8 cellular contexts compared by ENCODE assay signal in genomic region chr16:4253012-4253393, GRCh38. TPM values are rescaled to one million over a fixed set of nuclear protein-coding genes. Genes with fewer than 3 reads are reported as not detected.
DNase-seq lines count a peak whose midpoint lies in the region; ATAC-seq and TF ChIP-seq lines count a peak whose summit lies in the region.
"Not testable (repeated sequence)": the region's sequence is repeated elsewhere in the genome, so short reads cannot be mapped to it uniquely, and the experiment has no call there.

No MANE protein-coding gene starts in this region.

- not testable (repeated sequence) for H3K27me3 ChIP-seq in AG04450 (ENCODE audit: control insufficient read depth, insufficient read depth, low read length); iPS-15b (ENCODE audit: control insufficient read depth, insufficient read depth, low read length); spleen (replicated peaks in 1 of 7)

- H3K4me3 ChIP-seq in AG04450 (ENCODE audit: low read depth, low read length) (peak overlapping the region; percentile 67), HEK293 (ENCODE audit: low read depth, low read length) (peak overlapping the region; percentile 52), SK-N-MC (peak overlapping the region; percentile 91), iPS-15b (ENCODE audit: low read depth, low read length) (peak overlapping the region; percentile 70), spleen (peak overlapping the region; percentile 50 to 85 (median 56))

- POLR2A ChIA-PET in AG04450 (lab: Yijun Ruan, JAX) = interaction anchor here (0.6 to 1.9 kb wide), 12 partner anchors 8 to 314 kb away, joined by 3 to 15 read pairs (median 4); no protein-coding TSS in a partner anchor
- POLR2A ChIA-PET in HEK293 (lab: Yijun Ruan, JAX) = interaction anchor here (1.0 to 2.7 kb wide), 12 partner anchors 8 to 852 kb away, joined by 3 to 45 read pairs (median 6); partner anchors contain the start of genes GLIS2, TFAP4, ZNF174 and ZSCAN32
- POLR2A ChIA-PET in activated naive CD8-positive, alpha-beta T cell treated with anti-CD3 and anti-CD28 coated beads, Interleukin-2, amount 10 ng/mL, durations not matched to agents 7 days and 5 days (lab: Charles Lee) = interaction anchor here (0.7 to 3.3 kb wide), 9 partner anchors 17 to 1118 kb away, joined by 3 to 36 read pairs (median 3); partner anchors contain the start of genes CREBBP, TFAP4 and ZNF213
- POLR2A ChIA-PET in naive thymus-derived CD8-positive, alpha-beta T cell (lab: Charles Lee) = interaction anchor here (0.6 to 6.9 kb wide), 12 partner anchors 19 to 641 kb away, joined by 3 to 98 read pairs (median 4); partner anchors contain the start of genes ADCY9, SLX4 and TFAP4

- not testable (repeated sequence) for TF ChIP-seq CTCF in AG04450 (IDR thresholded peaks at IDR 0.05; ENCODE audit: low read depth, low read length); HEK293 (tag by site-specific recombination; IDR thresholded peaks at IDR 0.05); spleen (IDR thresholded peaks at IDR 0.05 in 8 of 11, conservative IDR thresholded peaks at IDR 0.05 in 3 of 11)

- H3K4me3 Mint-ChIP-seq in activated naive CD8-positive, alpha-beta T cell treated with anti-CD3 and anti-CD28 coated beads, Interleukin-2, amount 10 ng/mL, durations not matched to agents 7 days and 5 days = peak overlapping the region; percentile 99
- peak overlapping the region; percentile 92 to 93 for H3K4me3 Mint-ChIP-seq in effector memory CD8-positive, alpha-beta T cell
- H3K4me3 Mint-ChIP-seq in naive thymus-derived CD8-positive, alpha-beta T cell = peak overlapping the region; percentile 91 to 97 (median 95)

- H3K4me1 ChIP-seq in HEK293 (ENCODE audit: control insufficient read depth, insufficient read depth, low read length); iPS-15b (ENCODE audit: control insufficient read depth, insufficient read depth, low read length): not testable (repeated sequence)
- H3K4me1 ChIP-seq in spleen = peaks cover 0 to 23% (median 12%) of the 10 kb centered on the region in 6 donors

- H3K27ac ChIP-seq in AG04450 (ENCODE audit: low read depth, low read length) (peak overlapping the region; percentile 86), HEK293 (ENCODE audit: extremely low read depth, low read depth, low read length) (peak overlapping the region; percentile 73; the same call in 1 of the 2 replicates), SK-N-MC (peak overlapping the region; percentile 66), spleen (peak overlapping the region; percentile 85 to 95 (median 92))

- H3K36me3 Mint-ChIP-seq in activated naive CD8-positive, alpha-beta T cell treated with anti-CD3 and anti-CD28 coated beads, Interleukin-2, amount 10 ng/mL, durations not matched to agents 7 days and 5 days = not testable (repeated sequence)
- H3K36me3 Mint-ChIP-seq in effector memory CD8-positive, alpha-beta T cell (ENCODE audit: insufficient read depth) = peaks cover 13% of the 10 kb centered on the region
- H3K36me3 Mint-ChIP-seq in naive thymus-derived CD8-positive, alpha-beta T cell = peaks cover 0 to 13% (median 0%) of the 10 kb centered on the region in 3 donors

- WGBS in spleen, 5 donors = 60 to 73% (median 62%) methylated on average over 19 to 23 of the region's 23 CpGs

- not testable (repeated sequence) for TF ChIP-seq POLR2A in spleen (IDR thresholded peaks at IDR 0.05)

- intact Hi-C loops in spleen (cut with DNase I; ENCODE audit: low total_unique reads) = loop anchor here (10.0 kb wide), 1 partner anchor 58 kb away; no protein-coding TSS in a partner anchor

- H3K4me1 Mint-ChIP-seq in activated naive CD8-positive, alpha-beta T cell treated with anti-CD3 and anti-CD28 coated beads, Interleukin-2, amount 10 ng/mL, durations not matched to agents 7 days and 5 days; effector memory CD8-positive, alpha-beta T cell (ENCODE audit: low read depth in 2 of 2): not testable (repeated sequence)
- peaks cover 3 to 18% (median 7%) of the 10 kb centered on the region in 4 donors for H3K4me1 Mint-ChIP-seq in naive thymus-derived CD8-positive, alpha-beta T cell

- H3K27me3 Mint-ChIP-seq in activated naive CD8-positive, alpha-beta T cell treated with anti-CD3 and anti-CD28 coated beads, Interleukin-2, amount 10 ng/mL, durations not matched to agents 7 days and 5 days; effector memory CD8-positive, alpha-beta T cell; naive thymus-derived CD8-positive, alpha-beta T cell: not testable (repeated sequence)

- ATAC-seq in activated naive CD8-positive, alpha-beta T cell treated with anti-CD3 and anti-CD28 coated beads, Interleukin-2, amount 10 ng/mL, durations not matched to agents 7 days and 5 days (ENCODE audit: low read depth); effector memory CD8-positive, alpha-beta T cell (replicated peaks); naive thymus-derived CD8-positive, alpha-beta T cell: not testable (repeated sequence)

- DNase-seq in AG04450 (ENCODE audit: low read depth, low spot score); SK-N-MC (ENCODE audit: low read depth, low spot score); activated naive CD8-positive, alpha-beta T cell treated with anti-CD3 and anti-CD28 coated beads, Interleukin-2, amount 10 ng/mL, durations not matched to agents 7 days and 5 days; effector memory CD8-positive, alpha-beta T cell; naive thymus-derived CD8-positive, alpha-beta T cell; spleen: not testable (repeated sequence)

- H3K27ac Mint-ChIP-seq in activated naive CD8-positive, alpha-beta T cell treated with anti-CD3 and anti-CD28 coated beads, Interleukin-2, amount 10 ng/mL, durations not matched to agents 7 days and 5 days = peak overlapping the region; percentile 99
- H3K27ac Mint-ChIP-seq in effector memory CD8-positive, alpha-beta T cell = peak overlapping the region; percentile 92 to 96
- H3K27ac Mint-ChIP-seq in naive thymus-derived CD8-positive, alpha-beta T cell = peak overlapping the region; percentile 88 to 99 (median 97)

- H3K36me3 ChIP-seq in HEK293 (ENCODE audit: control insufficient read depth in 2 of 2, insufficient read depth in 1 of 2, low read length in 2 of 2); SK-N-MC (ENCODE audit: insufficient read depth, low read length); iPS-15b (ENCODE audit: control insufficient read depth, insufficient read depth, low read length); spleen: not testable (repeated sequence)

- H3K9ac ChIP-seq in SK-N-MC (ENCODE audit: insufficient read length) = peak overlapping the region; percentile 84
- not testable (repeated sequence) for H3K9ac ChIP-seq in iPS-15b (ENCODE audit: low read depth, low read length)

- H3K9me3 Mint-ChIP-seq in activated naive CD8-positive, alpha-beta T cell treated with anti-CD3 and anti-CD28 coated beads, Interleukin-2, amount 10 ng/mL, durations not matched to agents 7 days and 5 days; effector memory CD8-positive, alpha-beta T cell; naive thymus-derived CD8-positive, alpha-beta T cell: not testable (repeated sequence)

- not testable (repeated sequence) for H3K9me3 ChIP-seq in AG04450 (ENCODE audit: control insufficient read depth, insufficient read depth, low read length); HEK293 (ENCODE audit: control insufficient read depth, insufficient read depth, low read depth, low read length); SK-N-MC (ENCODE audit: low read depth, low read length); iPS-15b (ENCODE audit: control insufficient read depth, insufficient read depth, low read length); spleen

- CTCF ChIA-PET in AG04450 (lab: Charles Lee) (interaction anchor here (0.7 to 4.0 kb wide), 38 partner anchors 8 to 564 kb away, joined by 3 to 64 read pairs (median 5); partner anchors contain the start of gene PAM16), HEK293 (lab: Yijun Ruan, JAX) (interaction anchor here (0.6 to 4.3 kb wide), 36 partner anchors 9 to 472 kb away, joined by 3 to 73 read pairs (median 5); partner anchors contain the start of genes ADCY9, PAM16 and TFAP4)

TF ChIP-seq in HEK293, 187 proteins besides CTCF, POLR2A, EP300 and RAD21 (continues in another document):
- TF ChIP-seq ZNF24 (tag by site-specific recombination; IDR thresholded peaks at IDR 0.05) (0 out of 2 replicates have a peak, but pooled peaks have one; percentile 23), ZNF2 (tag by site-specific recombination; IDR thresholded peaks at IDR 0.05) (peak; percentile 88; the same call in 1 of the 2 replicates)

RNA-seq across cellular contexts. Expression of gene SRL, which starts 11.1 kb away (rescaled TPM):
- 0.05 TPM in 2 replicates for polyA plus RNA-seq in AG04450 (2011; rRNA removed)
- polyA minus RNA-seq in AG04450 (2011; rRNA and poly(A)+ RNA removed) = 0.09 and 0.14 TPM in 2 replicates
- not detected for total RNA-seq in activated naive CD8-positive, alpha-beta T cell treated with anti-CD3 and anti-CD28 coated beads, Interleukin-2, amount 10 ng/mL, durations not matched to agents 7 days and 5 days
- total RNA-seq in naive thymus-derived CD8-positive, alpha-beta T cell = not detected
- polyA plus RNA-seq in naive thymus-derived CD8-positive, alpha-beta T cell = not detected
- 1 to 10 TPM; 2.1 to 5.8 (median 3.8) TPM for total RNA-seq in spleen
- polyA plus RNA-seq in spleen = 1 to 10 TPM in 1 of 3 donors, under 1 TPM in 2; 0.57 to 1.8 (median 0.62) TPM

RNA-seq across cellular contexts. Expression of gene TFAP4, which starts 19.8 kb away (rescaled TPM):
- polyA plus RNA-seq in AG04450 (2011; rRNA removed) = 2.9 and 3.9 TPM in 2 replicates
- polyA minus RNA-seq in AG04450 (2011; rRNA and poly(A)+ RNA removed) = 17.8 and 32.9 TPM in 2 replicates
- total RNA-seq in activated naive CD8-positive, alpha-beta T cell treated with anti-CD3 and anti-CD28 coated beads, Interleukin-2, amount 10 ng/mL, durations not matched to agents 7 days and 5 days = 10 to 100 TPM; 20.6 to 23.2 TPM
- 10 to 100 TPM; 32.6 to 39.8 TPM for total RNA-seq in naive thymus-derived CD8-positive, alpha-beta T cell
- 1 to 10 TPM in 2 of 3 donors, under 1 TPM in 1; 0.84 to 3.0 (median 1.3) TPM for polyA plus RNA-seq in naive thymus-derived CD8-positive, alpha-beta T cell
- 10 to 100 TPM in 4 of 7 donors, 1 to 10 TPM in 3; 8.5 to 14.9 (median 11.0) TPM for total RNA-seq in spleen
- polyA plus RNA-seq in spleen = 10 to 100 TPM in 2 of 3 donors, 1 to 10 TPM in 1; 7.6 to 14.2 (median 11.5) TPM
